Comparison of ENCODE assay signal across 18 cellular contexts in the genomic region with DNA sequence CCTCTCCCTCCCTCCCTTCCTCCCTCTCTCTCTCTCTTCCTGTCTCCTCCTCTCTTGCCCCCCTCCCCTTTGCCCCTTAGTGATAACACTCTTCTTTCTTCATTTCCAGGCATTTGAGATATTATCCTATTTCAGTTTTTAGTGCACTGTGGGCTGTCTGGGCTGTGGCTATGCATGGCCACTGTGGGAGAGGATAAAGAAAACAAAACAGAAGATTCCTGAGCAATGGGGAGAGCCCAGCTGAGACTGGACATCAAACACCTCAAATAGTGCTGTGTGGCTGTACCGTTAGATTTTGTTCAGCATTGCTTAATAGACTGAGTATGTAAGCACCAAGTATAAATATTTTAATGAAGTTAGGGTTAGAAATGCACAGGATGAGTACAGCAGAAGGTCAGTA. TPM values are rescaled to one million over a fixed set of nuclear protein-coding genes. Genes with fewer than 3 reads are reported as not detected.
DNase-seq lines count a peak whose midpoint lies in the region; ATAC-seq, FAIRE-seq and TF ChIP-seq lines count a peak whose summit lies in the region.
"Had no signal": no experiment of that assay in that cellular context is flagged by ENCODE, and none has a peak within 500 bp of the region (broad histone marks: within the 10 kb centered on the region; RNA-seq: fewer than 3 reads in every experiment).

No MANE protein-coding gene starts in this region.

- no peak for FAIRE-seq in A549 (lab: Jason Lieb, UNC)
- FAIRE-seq: GM12878, K562, RCC 7860 had no signal

- POLR2A ChIA-PET in A549 (lab: Yijun Ruan, JAX): no interaction called here

- H4K8ac ChIP-seq in neuronal stem cell (ENCODE audit: low read depth, low read length): no peak overlapping the region

- peak; percentile 25 to 34; a peak in 2 of 6 replicates for ATAC-seq in A549
- no peak for ATAC-seq in left cardiac atrium
- ATAC-seq: GM12878, K562, Right ventricle myocardium inferior had no signal

- no peak overlapping the region for H2AK5ac ChIP-seq in neuronal stem cell (ENCODE audit: low read depth, low read length)

- TF ChIP-seq RAD21 in A549 (conservative IDR thresholded peaks at IDR 0.05 in 1 of 2, IDR thresholded peaks at IDR 0.05 in 1 of 2): no peak

- no peak overlapping the region for H2BK120ac ChIP-seq in neuronal stem cell (ENCODE audit: low read depth, low read length)

- H4K91ac ChIP-seq in neuronal stem cell (ENCODE audit: low read depth, low read length, poor library complexity): no peak overlapping the region

- no peak for TF ChIP-seq EP300 in A549 (IDR thresholded peaks at IDR 0.05)

- no peak overlapping the region for H3K23ac ChIP-seq in neuronal stem cell (ENCODE audit: low read depth, low read length, poor library complexity)

- H3K36me3 ChIP-seq in neuronal stem cell (replicated peaks in 1 of 2; ENCODE audit: control insufficient read depth in 2 of 2, insufficient read depth in 2 of 2, low read length in 2 of 2): no peaks in the 10 kb centered on the region
- H3K36me3 ChIP-seq: BE2C had no signal

- no peak overlapping the region for H3K4me2 ChIP-seq in A549
- H3K4me2 ChIP-seq in neuronal stem cell (ENCODE audit: insufficient read depth, low read length, poor library complexity, severe bottlenecking): no peak overlapping the region

- H3K4me3 ChIP-seq in A549 (no peak overlapping the region), neuronal stem cell (ENCODE audit: low read length in 2 of 2) (no peak overlapping the region)
- H3K4me3 ChIP-seq: GM12878, K562 had no signal

- H3K79me1 ChIP-seq in neuronal stem cell (ENCODE audit: low read depth, low read length): no peaks in the 10 kb centered on the region

- CTCF ChIA-PET in A549 (lab: Yijun Ruan, JAX): interaction anchor here (0.6 kb wide), 1 partner anchor 624 kb away, joined by 3 read pairs; no protein-coding TSS in a partner anchor

- H3K18ac ChIP-seq in neuronal stem cell (ENCODE audit: low read length): no peak overlapping the region

- no peaks in the 10 kb centered on the region for H3K27me3 ChIP-seq in neuronal stem cell (ENCODE audit: control insufficient read depth in 3 of 3, insufficient read depth in 3 of 3, low read depth in 1 of 3, low read length in 3 of 3)
- H3K27me3 ChIP-seq: BE2C had no signal

- 26% methylated on average over 1 of the region's 1 CpG for WGBS in A549 (ENCODE audit: missing lambda C conversion rate)
- WGBS in neuronal stem cell (ENCODE audit: extremely low coverage in 2 of 2, insufficient read length in 2 of 2, insufficient replicate concordance in 1 of 2), 2 donors: no CpG with 5 or more reads among the region's 1 CpG

- TF ChIP-seq CTCF in A549 (IDR thresholded peaks at IDR 0.05): no peak

- H2BK15ac ChIP-seq in neuronal stem cell (ENCODE audit: low read length): no peak overlapping the region

- 0 out of 3 replicates have a peak, but pooled peaks cover 3% of the 10 kb centered on the region for H3K4me1 ChIP-seq in A549
- H3K4me1 ChIP-seq in neuronal stem cell (ENCODE audit: control insufficient read depth in 2 of 2, insufficient read depth in 1 of 2, low read depth in 1 of 2, low read length in 2 of 2): no peaks in the 10 kb centered on the region
- H3K4me1 ChIP-seq: BE2C, Caco-2 had no signal

- no peak overlapping the region for H2BK12ac ChIP-seq in neuronal stem cell (ENCODE audit: low read length)

- TF ChIP-seq POLR2A in A549 (IDR thresholded peaks at IDR 0.05; ENCODE audit: low read length): no peak

- DNase-seq in A549 (ENCODE audit: low read depth in 1 of 2, low spot score in 1 of 2) (no peak), OCI-M1 (lab: John Stamatoyannopoulos, UW) (peak; percentile 28), fibroblast of gingiva (ENCODE audit: low read depth) (peak; percentile 4), neuronal stem cell (ENCODE audit: low spot score) (no peak), COLO668 (lab: John Stamatoyannopoulos, UW; ENCODE audit: unreplicated experiment) (no peak), left cardiac atrium (no peak)
- DNase-seq in activated CD8-positive, alpha-beta memory T cell treated with anti-CD3 and anti-CD28 coated beads, Interleukin-2, amount 50 U/mL, for 4 hours: no peak
- DNase-seq: BE2C; Caco-2; CD4-positive, CD25-positive, alpha-beta regulatory T cell; EL; GOT3; NCI-H1105 treated with DMSO at 0.1 percent for 48 hours; NCI-H1694 had no signal

- no peak overlapping the region for H3K4ac ChIP-seq in neuronal stem cell (ENCODE audit: low read length)

- no peak overlapping the region for H2BK5ac ChIP-seq in neuronal stem cell (ENCODE audit: low read length)

- peak overlapping the region; percentile 68 for H2AFZ ChIP-seq in neuronal stem cell (ENCODE audit: low read length)

- H3K9me3 ChIP-seq in A549 (no peaks in the 10 kb centered on the region), neuronal stem cell (replicated peaks in 1 of 2; ENCODE audit: control insufficient read depth in 2 of 2, insufficient read depth in 1 of 2, low read depth in 1 of 2, low read length in 2 of 2) (no peaks in the 10 kb centered on the region)
- H3K9me3 ChIP-seq: BE2C, Caco-2 had no signal

- intact Hi-C loops in left cardiac atrium (cut with DNase I): no loop called here

- H3K14ac ChIP-seq in neuronal stem cell (ENCODE audit: low read length): no peak overlapping the region

- no peak overlapping the region for H3K9ac ChIP-seq in neuronal stem cell (ENCODE audit: low read depth, low read length, poor library complexity)

- H3K27ac ChIP-seq in A549: no peak overlapping the region
- H3K27ac ChIP-seq in neuronal stem cell (replicated peaks; ENCODE audit: low read length): no peak overlapping the region

TF ChIP-seq in A549, 52 proteins besides CTCF, POLR2A, EP300 and RAD21:
- TF ChIP-seq, protein P1, sequence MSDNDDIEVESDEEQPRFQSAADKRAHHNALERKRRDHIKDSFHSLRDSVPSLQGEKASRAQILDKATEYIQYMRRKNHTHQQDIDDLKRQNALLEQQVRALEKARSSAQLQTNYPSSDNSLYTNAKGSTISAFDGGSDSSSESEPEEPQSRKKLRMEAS (IDR thresholded peaks at IDR 0.05): no peak
- TF ChIP-seq KDM5A (IDR thresholded peaks at IDR 0.05): no peak
- TF ChIP-seq FOSL2 (IDR thresholded peaks at IDR 0.05): no peak
- no peak for TF ChIP-seq FOSL2 (CRISPR knock-in tag; IDR thresholded peaks at IDR 0.05)
- no peak for TF ChIP-seq HOXA7 (CRISPR knock-in tag; IDR thresholded peaks at IDR 0.05)
- TF ChIP-seq ATOH8 (CRISPR knock-in tag; IDR thresholded peaks at IDR 0.05; ENCODE audit: low read depth): no peak
- no peak for TF ChIP-seq EHMT2 (IDR thresholded peaks at IDR 0.05; ENCODE audit: low read depth)
- TF ChIP-seq JUN (IDR thresholded peaks at IDR 0.05): no peak
- TF ChIP-seq GATA3 (IDR thresholded peaks at IDR 0.05; ENCODE audit: borderline replicate concordance): no peak
- no peak for TF ChIP-seq BHLHE40 (IDR thresholded peaks at IDR 0.05; ENCODE audit: low read depth, low read length)
- no peak for TF ChIP-seq FOSB (CRISPR knock-in tag; IDR thresholded peaks at IDR 0.05)
TF ChIP-seq in A549: peak in this region for 0.

RNA-seq across cellular contexts. Expression of gene GBE1, which starts 7.8 kb away (rescaled TPM):
- polyA plus RNA-seq in A549 (2011; rRNA removed): 47.1 and 55.0 TPM in 2 replicates
- 9.3 and 10.3 TPM in 2 replicates for polyA plus RNA-seq in A549 (2012; cell fraction: cytosol; rRNA removed)
- polyA plus RNA-seq in A549 (2012; cell fraction: nucleus; rRNA removed): 6.6 and 7.7 TPM in 2 replicates
- polyA plus RNA-seq in A549 (2017; fragmentation: RNase III; extraction: RNeasy Plus Mini Kit Qiagen cat#74134 plus additional on column Dnase treatment): 36.3 to 39.5 TPM (median 38.1 TPM) in 3 replicates
- polyA minus RNA-seq in A549 (2011; rRNA and poly(A)+ RNA removed): 26.3 and 26.8 TPM in 2 replicates
- polyA plus RNA-seq in neuronal stem cell (2013, experiment 1 of 2): 2.7 TPM
- 3.1 TPM for polyA plus RNA-seq in neuronal stem cell (2013, experiment 2 of 2)
- total RNA-seq in left cardiac atrium: 10 to 100 TPM; 59.0 to 82.7 TPM

Comparison
In these comparisons a context has a peak if more than half of its experiments do, and no peak if none do; other contexts are left out.
1. ATAC-seq: peak in A549 (2 of 2); none in left cardiac atrium (0 of 2).
2. DNase-seq: peak in OCI-M1 (single experiment) and fibroblast of gingiva (single experiment); none in A549 (0 of 2), neuronal stem cell (single experiment), activated CD8-positive, alpha-beta memory T cell treated with anti-CD3 and anti-CD28 coated beads, Interleukin-2, amount 50 U/mL, for 4 hours (single experiment), COLO668 (single experiment) and left cardiac atrium (single experiment).